In the genomic region with DNA sequence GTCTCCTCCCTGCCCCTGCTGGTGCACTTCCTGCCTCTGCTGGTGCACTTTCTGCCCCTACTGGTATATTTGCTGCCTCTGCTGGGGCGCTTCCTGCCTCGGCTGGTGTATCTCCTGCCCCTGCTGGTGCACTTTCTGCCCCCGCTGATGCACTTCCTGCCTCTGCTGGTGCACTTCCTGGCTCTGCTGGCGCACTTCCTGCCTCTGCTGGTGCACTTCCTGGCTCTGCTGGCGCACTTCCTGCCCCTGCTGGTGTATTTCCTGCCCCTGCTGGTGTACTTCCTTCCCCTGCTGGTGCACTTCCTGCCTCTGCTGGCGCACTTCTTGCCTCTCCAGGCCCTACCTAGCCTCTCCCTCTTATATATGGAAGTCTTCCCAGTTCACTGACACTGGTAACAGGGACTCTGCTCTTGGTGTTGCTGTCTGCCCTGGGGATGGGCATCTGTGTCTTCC, we compare ENCODE assay signal across 8 cellular contexts. TPM values are rescaled to one million over a fixed set of nuclear protein-coding genes. Genes with fewer than 3 reads are reported as not detected.
A peak's percentile ranks its signal among the peaks of the same experiment; 100 is the strongest.
DNase-seq lines count a peak whose midpoint lies in the region; ATAC-seq, FAIRE-seq and TF ChIP-seq lines count a peak whose summit lies in the region.

No MANE protein-coding gene starts in this region.

- peak; percentile 94 for FAIRE-seq in GM12878 (lab: Jason Lieb, UNC)

- POLR2A ChIA-PET in GM12878 (lab: Charles Lee) = no interaction called here

- H3K27me3 ChIP-seq in GM12878 (replicated peaks in 1 of 2; ENCODE audit: control insufficient read depth in 2 of 2, insufficient read depth in 2 of 2, low read length in 1 of 2) = no peaks in the 10 kb centered on the region

- 0% methylated on average over 6 of the region's 6 CpGs for WGBS in GM12878 (ENCODE audit: insufficient coverage, insufficient replicate concordance, low lambda C conversion rate, missing lambda C conversion rate)

- no peaks in the 10 kb centered on the region for H3K79me2 ChIP-seq in GM12878 (ENCODE audit: control insufficient read depth, insufficient read depth, low read length)

- H3K27ac ChIP-seq in GM12878 (ENCODE audit: control insufficient read depth, insufficient read depth) = 0 out of 2 replicates have a peak overlapping the region, but pooled peaks have one; percentile 37

- intact Hi-C loops in GM12878 (cut with micrococcal nuclease; ENCODE audit: unreplicated experiment) = no loop called here

- peaks cover 8% of the 10 kb centered on the region; the same call in 2 of the 3 replicates for H3K9me3 ChIP-seq in GM12878 (replicated peaks; ENCODE audit: control insufficient read depth, insufficient read depth, low read length)

- no peak for TF ChIP-seq EP300 in GM12878 (IDR thresholded peaks at IDR 0.05; ENCODE audit: borderline replicate concordance in 1 of 2, control insufficient read depth in 1 of 2, low read depth in 2 of 2, low read length in 2 of 2)

- CTCF ChIA-PET in GM12878 (lab: Yijun Ruan, JAX) = interaction anchor here (1.1 to 1.5 kb wide), 2 partner anchors 9 to 43 kb away, joined by 3 to 10 read pairs; no protein-coding TSS in a partner anchor

- RAD21 ChIA-PET in GM12878 (lab: Charles Lee; ENCODE audit: unreplicated experiment) = interaction anchor here (0.9 kb wide), 1 partner anchor 320 kb away, joined by 3 read pairs; no protein-coding TSS in a partner anchor

- ATAC-seq in GM12878 = peak; percentile 52
- no peak for ATAC-seq in GM21619 (IDR thresholded peaks at IDR 0.05; ENCODE audit: unreplicated experiment)

- in situ Hi-C loops in GM12878 (cut with MboI) = no loop called here

- DNase-seq in GM12865 (ENCODE audit: low read depth) (peak; percentile 72), T-helper 22 cell (ENCODE audit: low read depth) (peak; percentile 92), GM12878 (ENCODE audit: low read depth, low spot score) (no peak), NCI-H146 (lab: John Stamatoyannopoulos, UW) (no peak), NCI-H1092 (lab: John Stamatoyannopoulos, UW) (no peak), putamen (ENCODE audit: low spot score) (no peak)
- DNase-seq in stimulated activated CD4-positive, alpha-beta T cell treated with anti-CD3 and anti-CD28 coated beads, Interleukin-15, amount 100 ng/mL, for 1 hour (ENCODE audit: low read depth in 1 of 2, low spot score in 1 of 2) = peak; percentile 54 to 59

- SMC1A ChIA-PET in GM12878 (lab: Charles Lee; ENCODE audit: uncharacterized antibody, unreplicated experiment) = interaction anchor here (0.9 to 1.3 kb wide), 2 partner anchors 8 to 14 kb away, joined by 3 to 4 read pairs; no protein-coding TSS in a partner anchor

- BruUV-seq in GM12878 (replicated peaks; lab: Mats Ljungman, UMichigan) = no TSS peak

- H3K36me3 ChIP-seq in GM12878 (ENCODE audit: control insufficient read depth in 2 of 2, insufficient read depth in 2 of 2, low read length in 1 of 2) = no peaks in the 10 kb centered on the region

- peak overlapping the region; percentile 35 for H3K4me3 ChIP-seq in GM12865 (ENCODE audit: low read depth, low read length)
- H3K4me3 ChIP-seq in GM12878 = 0 out of 2 replicates have a peak overlapping the region, but pooled peaks have one; percentile 7

- TF ChIP-seq RAD21 in GM12878 (IDR thresholded peaks at IDR 0.05; ENCODE audit: insufficient read depth, low read depth, low read length) = no peak

- peak; percentile 30 for TF ChIP-seq POLR2A in GM12878 (IDR thresholded peaks at IDR 0.05; ENCODE audit: low read depth, low read length)

- H4K20me1 ChIP-seq in GM12878 (ENCODE audit: control insufficient read depth, insufficient read depth) = no peaks in the 10 kb centered on the region

- no peak for TF ChIP-seq CTCF in GM12865 (IDR thresholded peaks at IDR 0.05; ENCODE audit: insufficient read depth, low read depth, low read length, missing control alignments)
- TF ChIP-seq CTCF in GM12878 (IDR thresholded peaks at IDR 0.05 in 2 of 3, conservative IDR thresholded peaks at IDR 0.05 in 1 of 3; ENCODE audit: control insufficient read depth in 2 of 3, extremely low read depth in 1 of 3, insufficient read depth in 1 of 3, low read depth in 3 of 3, low read length in 3 of 3) = peak in 2 of 3 experiments; percentile 17 to 32; a peak in 3 of 6 replicates

- H3K4me1 ChIP-seq in GM12878 (ENCODE audit: control insufficient read depth, insufficient read depth, low read length) = peaks cover 8% of the 10 kb centered on the region

- peak overlapping the region; percentile 59 for H3K4me2 ChIP-seq in GM12878 (ENCODE audit: control insufficient read depth, insufficient read depth)

- H2AFZ ChIP-seq in GM12878 (ENCODE audit: control insufficient read depth, low read depth, low read length) = peak overlapping the region; percentile 73

- peak overlapping the region; percentile 8; the same call in 1 of the 2 replicates for H3K9ac ChIP-seq in GM12878 (ENCODE audit: control insufficient read depth, insufficient read depth, low read length)

RNA-seq across cellular contexts. Expression of gene MTFP1, which starts 10.1 kb away (rescaled TPM):
- total RNA-seq in GM12878 (2013; cell fraction: nucleolus; rRNA removed) = 28.0 and 30.4 TPM in 2 replicates
- total RNA-seq in GM12878 (2014; rRNA removed) (68.0 and 85.5 TPM in 2 replicates), GM12878 (2014; rRNA removed; fragmentation: Illumina TruSeq; extraction: Trizol) (42.5 and 44.8 TPM in 2 replicates), GM12878 (2021) (54.9 and 59.0 TPM in 2 replicates)
- polyA plus RNA-seq in GM12878 (2011; ENCODE audit: low read depth) = 23.2 TPM
- polyA plus RNA-seq in GM12878 (2011; rRNA removed) (34.9 and 64.6 TPM in 2 replicates), GM12878 (2014; fragmentation: Illumina TruSeq; extraction: Trizol) (23.1 and 30.2 TPM in 2 replicates), GM12878 (2014; fragmentation: Nextera tagmentation; extraction: Ambion mirVana) (10 to 100 TPM; 20.5 to 46.6 TPM), GM12878 (2014; rRNA removed) (65.8 and 70.7 TPM in 2 replicates), GM12878 (2016; fragmentation: Nextera tagmentation; extraction: Ambion mirVana) (100 to 1,000 TPM; 118 to 133 TPM)
- 112 and 150 TPM in 2 replicates for polyA plus RNA-seq in GM12878 (2011; cell fraction: cytosol; rRNA removed)
- 82.2 and 105 TPM in 2 replicates for polyA plus RNA-seq in GM12878 (2011; cell fraction: nucleus; rRNA removed)
- polyA plus RNA-seq in GM12878 (2012) = 54.1 and 72.4 TPM in 2 replicates
- polyA minus RNA-seq in GM12878 (2011; rRNA and poly(A)+ RNA removed) = 33.0 and 68.3 TPM in 2 replicates
- 17.1 and 25.4 TPM in 2 replicates for polyA minus RNA-seq in GM12878 (2011; cell fraction: cytosol; rRNA and poly(A)+ RNA removed)
- polyA minus RNA-seq in GM12878 (2011; cell fraction: nucleus; rRNA and poly(A)+ RNA removed) = 39.0 and 44.7 TPM in 2 replicates

RNA-seq across cellular contexts. Expression of gene SEC14L3, which starts 36.1 kb away (rescaled TPM):
- not detected in 2 replicates for total RNA-seq in GM12878 (2013; cell fraction: nucleolus; rRNA removed)
- total RNA-seq in GM12878 (2014; rRNA removed) (not detected in 2 replicates), GM12878 (2014; rRNA removed; fragmentation: Illumina TruSeq; extraction: Trizol) (not detected in 2 replicates), GM12878 (2021) (not detected in 2 replicates)
- polyA plus RNA-seq in GM12878 (2011; ENCODE audit: low read depth) = not detected
- polyA plus RNA-seq in GM12878 (2011; rRNA removed) (not detected in 2 replicates), GM12878 (2014; fragmentation: Illumina TruSeq; extraction: Trizol) (not detected in 2 replicates), GM12878 (2014; fragmentation: Nextera tagmentation; extraction: Ambion mirVana) (under 1 TPM in 1 of 2 experiments, not detected in 1; 0.03 TPM), GM12878 (2014; rRNA removed) (not detected in 2 replicates), GM12878 (2016; fragmentation: Nextera tagmentation; extraction: Ambion mirVana) (not detected)
- polyA plus RNA-seq in GM12878 (2011; cell fraction: cytosol; rRNA removed) = not detected in 2 replicates
- not detected in 2 replicates for polyA plus RNA-seq in GM12878 (2011; cell fraction: nucleus; rRNA removed)
- 0.04 TPM in 1 of 2 replicates, not detected in the other for polyA plus RNA-seq in GM12878 (2012)
- polyA minus RNA-seq in GM12878 (2011; rRNA and poly(A)+ RNA removed) = not detected in 2 replicates
- polyA minus RNA-seq in GM12878 (2011; cell fraction: cytosol; rRNA and poly(A)+ RNA removed) = not detected in 2 replicates
- polyA minus RNA-seq in GM12878 (2011; cell fraction: nucleus; rRNA and poly(A)+ RNA removed) = not detected in 2 replicates

RNA-seq across cellular contexts. Expression of gene SEC14L2, which starts 38.9 kb away (rescaled TPM):
- 2.1 and 3.9 TPM in 2 replicates for total RNA-seq in GM12878 (2013; cell fraction: nucleolus; rRNA removed)
- total RNA-seq in GM12878 (2014; rRNA removed) (0.28 and 0.76 TPM in 2 replicates), GM12878 (2014; rRNA removed; fragmentation: Illumina TruSeq; extraction: Trizol) (0.28 and 0.45 TPM in 2 replicates), GM12878 (2021) (0.51 and 1.0 TPM in 2 replicates)
- 0.91 TPM for polyA plus RNA-seq in GM12878 (2011; ENCODE audit: low read depth)
- polyA plus RNA-seq in GM12878 (2011; rRNA removed) (0.75 and 0.99 TPM in 2 replicates), GM12878 (2014; fragmentation: Illumina TruSeq; extraction: Trizol) (0.31 TPM in 1 of 2 replicates, not detected in the other), GM12878 (2014; fragmentation: Nextera tagmentation; extraction: Ambion mirVana) (under 1 TPM; 0.08 to 0.11 TPM), GM12878 (2014; rRNA removed) (0.51 and 0.77 TPM in 2 replicates), GM12878 (2016; fragmentation: Nextera tagmentation; extraction: Ambion mirVana) (1 to 10 TPM; 2.0 to 4.0 TPM)
- 0.99 and 1.4 TPM in 2 replicates for polyA plus RNA-seq in GM12878 (2011; cell fraction: cytosol; rRNA removed)
- polyA plus RNA-seq in GM12878 (2011; cell fraction: nucleus; rRNA removed) = 1.9 and 3.3 TPM in 2 replicates
- polyA plus RNA-seq in GM12878 (2012) = 0.68 and 1.2 TPM in 2 replicates
- 2.5 and 2.8 TPM in 2 replicates for polyA minus RNA-seq in GM12878 (2011; rRNA and poly(A)+ RNA removed)
- 0.52 and 0.67 TPM in 2 replicates for polyA minus RNA-seq in GM12878 (2011; cell fraction: cytosol; rRNA and poly(A)+ RNA removed)
- polyA minus RNA-seq in GM12878 (2011; cell fraction: nucleus; rRNA and poly(A)+ RNA removed) = 2.8 and 2.9 TPM in 2 replicates

RNA-seq across cellular contexts. Expression of gene RNF215, which starts 48.5 kb away (rescaled TPM):
- total RNA-seq in GM12878 (2013; cell fraction: nucleolus; rRNA removed) = 24.3 and 27.1 TPM in 2 replicates
- total RNA-seq in GM12878 (2014; rRNA removed) (3.7 and 6.6 TPM in 2 replicates), GM12878 (2014; rRNA removed; fragmentation: Illumina TruSeq; extraction: Trizol) (2.1 and 3.0 TPM in 2 replicates), GM12878 (2021) (6.9 and 7.6 TPM in 2 replicates)
- 2.0 TPM for polyA plus RNA-seq in GM12878 (2011; ENCODE audit: low read depth)
- polyA plus RNA-seq in GM12878 (2011; rRNA removed) (2.9 and 3.6 TPM in 2 replicates), GM12878 (2014; fragmentation: Illumina TruSeq; extraction: Trizol) (0.43 and 1.5 TPM in 2 replicates), GM12878 (2014; fragmentation: Nextera tagmentation; extraction: Ambion mirVana) (under 1 TPM in 1 of 2 experiments, not detected in 1; 0.31 TPM), GM12878 (2014; rRNA removed) (3.4 and 4.7 TPM in 2 replicates), GM12878 (2016; fragmentation: Nextera tagmentation; extraction: Ambion mirVana) (under 1 TPM; 0.32 to 0.76 TPM)
- 4.0 and 5.1 TPM in 2 replicates for polyA plus RNA-seq in GM12878 (2011; cell fraction: cytosol; rRNA removed)
- polyA plus RNA-seq in GM12878 (2011; cell fraction: nucleus; rRNA removed) = 27.9 and 30.7 TPM in 2 replicates
- polyA plus RNA-seq in GM12878 (2012) = 4.7 and 6.3 TPM in 2 replicates
- 2.8 and 4.9 TPM in 2 replicates for polyA minus RNA-seq in GM12878 (2011; rRNA and poly(A)+ RNA removed)
- 1.6 and 1.9 TPM in 2 replicates for polyA minus RNA-seq in GM12878 (2011; cell fraction: cytosol; rRNA and poly(A)+ RNA removed)
- polyA minus RNA-seq in GM12878 (2011; cell fraction: nucleus; rRNA and poly(A)+ RNA removed) = 3.4 and 6.5 TPM in 2 replicates

Comparison
In these comparisons a context has a peak if more than half of its experiments do, and no peak if none do; other contexts are left out.
1. DNase-seq: peak in GM12865 (single experiment), T-helper 22 cell (single experiment) and stimulated activated CD4-positive, alpha-beta T cell treated with anti-CD3 and anti-CD28 coated beads, Interleukin-15, amount 100 ng/mL, for 1 hour (2 of 2); none in GM12878 (single experiment), NCI-H146 (single experiment), NCI-H1092 (single experiment) and putamen (single experiment).